Comparison of ENCODE assay signal across 11 cellular contexts in genomic region chr11:112564228-112564955, GRCh38.
A peak's percentile ranks its signal among the peaks of the same experiment; 100 is the strongest.
DNase-seq lines count a peak whose midpoint lies in the region; ATAC-seq lines count a peak whose summit lies in the region.
"Had no signal": no experiment of that assay in that cellular context is flagged by ENCODE, and none has a peak within 500 bp of the region (broad histone marks: within the 10 kb centered on the region; RNA-seq: fewer than 3 reads in every experiment).

No MANE protein-coding gene starts in this region.

- intact Hi-C loops in Right ventricle myocardium inferior (cut with DNase I) (loop anchor here (1.0 kb wide), 1 partner anchor 273 kb away; no protein-coding TSS in a partner anchor), cardiac septum (cut with DNase I) (no loop called here)

- DNase-seq in Right ventricle myocardium inferior (ENCODE audit: missing footprints) (peak; percentile 58), cardiac septum (ENCODE audit: low spot score) (no peak), epithelial cell of prostate (ENCODE audit: low read depth, low spot score) (peak; percentile 37), mucosa of gallbladder (ENCODE audit: low spot score) (peak; percentile 49), 8988T (no peak), inferior parietal cortex (ENCODE audit: extremely low spot score) (no peak), DMS 273 (lab: John Stamatoyannopoulos, UW; ENCODE audit: unreplicated experiment) (no peak)
- DNase-seq: activated effector memory CD4-positive, alpha-beta T cell treated with Interleukin-2 at 50 U/mL for 16 hours; NCI-H1436; upper lobe of right lung had no signal

- ATAC-seq in Right ventricle myocardium inferior (peak; percentile 89), GM18870 (IDR thresholded peaks at IDR 0.05; ENCODE audit: unreplicated experiment) (no peak)
- ATAC-seq: upper lobe of right lung had no signal

- H3K27ac ChIP-seq in epithelial cell of prostate, result no peak overlapping the region
- H3K27ac ChIP-seq: upper lobe of right lung had no signal

Comparison
In these comparisons a context has a peak if more than half of its experiments do, and no peak if none do; other contexts are left out.
1. DNase-seq: peak in Right ventricle myocardium inferior (single experiment), epithelial cell of prostate (single experiment) and mucosa of gallbladder (single experiment); none in cardiac septum (single experiment), 8988T (single experiment), inferior parietal cortex (single experiment) and DMS 273 (single experiment).